In the genomic region with DNA sequence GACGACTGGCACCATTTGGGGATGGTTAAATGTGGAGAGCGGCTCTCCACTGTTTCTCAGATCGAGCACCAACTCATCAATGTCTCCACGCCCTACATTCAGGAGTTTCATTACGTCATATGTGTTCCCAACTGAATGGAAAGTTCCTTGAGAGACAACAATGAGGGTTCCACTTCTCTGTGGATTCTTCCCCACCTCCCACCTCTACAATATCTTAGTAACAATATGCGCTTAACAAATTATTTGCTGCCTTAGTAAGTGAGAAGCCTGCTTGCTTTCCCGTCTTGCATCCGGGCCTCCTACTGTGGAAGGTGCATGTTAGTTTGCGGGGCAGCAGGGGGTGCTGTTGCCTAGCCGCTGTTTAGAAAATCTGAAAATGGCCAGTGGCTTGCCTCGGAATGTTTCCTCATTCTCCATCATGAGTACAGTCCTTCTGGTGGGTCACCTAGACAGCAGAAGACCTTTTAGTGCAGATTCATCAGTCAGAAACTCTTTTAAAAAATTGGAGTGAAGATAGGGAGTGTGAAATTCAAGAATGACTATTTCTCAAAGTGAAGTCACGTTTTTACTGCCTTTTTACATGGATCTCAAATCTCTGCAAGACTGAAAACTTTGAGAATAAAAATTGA, we compare ENCODE assay signal across 9 cellular contexts. TPM values are rescaled to one million over a fixed set of nuclear protein-coding genes. Genes with fewer than 3 reads are reported as not detected.
DNase-seq lines count a peak whose midpoint lies in the region; ATAC-seq and TF ChIP-seq lines count a peak whose summit lies in the region.
"Had no signal": no experiment of that assay in that cellular context is flagged by ENCODE, and none has a peak within 500 bp of the region (broad histone marks: within the 10 kb centered on the region; RNA-seq: fewer than 3 reads in every experiment).

No MANE protein-coding gene starts in this region.

- H3K4me1 ChIP-seq in OCI-LY3 (ENCODE audit: low read length): peaks cover 13% of the 10 kb centered on the region

- no peaks in the 10 kb centered on the region for H3K79me2 ChIP-seq in OCI-LY3 (ENCODE audit: low read length)

- peak overlapping the region; percentile 94 for H3K4me2 ChIP-seq in OCI-LY3 (ENCODE audit: low read length)

- no peaks in the 10 kb centered on the region for H3K9me3 ChIP-seq in OCI-LY3 (ENCODE audit: insufficient read depth, low read length)

- H4K20me1 ChIP-seq in OCI-LY3 (ENCODE audit: insufficient read depth, low read length): no peaks in the 10 kb centered on the region

- H3K36me3 ChIP-seq in OCI-LY3 (replicated peaks; ENCODE audit: low read depth, low read length): no peaks in the 10 kb centered on the region

- peak overlapping the region; percentile 39 for H3K27ac ChIP-seq in OCI-LY3 (ENCODE audit: low read length)

- H3K4me3 ChIP-seq in OCI-LY3 (ENCODE audit: low read length): peak overlapping the region; percentile 79

- peak; percentile 90 for TF ChIP-seq CTCF in GM20000 (IDR thresholded peaks at IDR 0.05; ENCODE audit: extremely low read depth, missing control alignments)
- peak; percentile 93 for TF ChIP-seq CTCF in OCI-LY3 (IDR thresholded peaks at IDR 0.05; ENCODE audit: low read depth, low read length)

- H2AFZ ChIP-seq in OCI-LY3 (ENCODE audit: low read depth, low read length): peak overlapping the region; percentile 100

- no peaks in the 10 kb centered on the region for H3K27me3 ChIP-seq in OCI-LY3 (ENCODE audit: low read depth, low read length)

- ATAC-seq in GM19455 (IDR thresholded peaks at IDR 0.05; ENCODE audit: unreplicated experiment): no peak
- ATAC-seq: T-cell had no signal

- DNase-seq in D341Med (ENCODE audit: low spot score) (peak; percentile 81), GM20000 (ENCODE audit: low spot score) (peak; percentile 43), HT-29 (ENCODE audit: low spot score) (peak; percentile 46), anterior cingulate cortex (lab: John Stamatoyannopoulos, UW) (peak in 44 of 58 donors; percentile 3 to 71 (median 25)), hepatic stellate cell (ENCODE audit: low spot score) (peak; percentile 12), smooth muscle cell of the brain vasculature (ENCODE audit: low read depth, low spot score) (peak; percentile 17)

- peak overlapping the region; percentile 71 for H3K9ac ChIP-seq in OCI-LY3 (ENCODE audit: low read length)

RNA-seq across cellular contexts. Expression of a gene that starts 55.7 kb away (rescaled TPM):
- not detected in 2 replicates for total RNA-seq in HT-29 (2014; rRNA removed; shearing (Covaris generic))
- total RNA-seq: T-cell had no signal

Comparison
In these comparisons a context has a peak if more than half of its experiments do, and no peak if none do; other contexts are left out.
1. DNase-seq: peak in every context shown above with its lines; median percentile 81 in D341Med; 46 in HT-29; 43 in GM20000; 25 in anterior cingulate cortex; 17 in smooth muscle cell of the brain vasculature; 12 in hepatic stellate cell.